ENCODE assay signal across 14 cellular contexts in genomic region chr3:134353171-134353825, GRCh38. TPM values are rescaled to one million over a fixed set of nuclear protein-coding genes. Genes with fewer than 3 reads are reported as not detected.
DNase-seq lines count a peak whose midpoint lies in the region; ATAC-seq and TF ChIP-seq lines count a peak whose summit lies in the region.
"Had no signal": no experiment of that assay in that cellular context is flagged by ENCODE, and none has a peak within 500 bp of the region (broad histone marks: within the 10 kb centered on the region; RNA-seq: fewer than 3 reads in every experiment).

No MANE protein-coding gene starts in this region.

- H4K20me1 ChIP-seq in osteoblast (ENCODE audit: insufficient read depth, low read length): peaks cover 18% of the 10 kb centered on the region

- H3K4me3 ChIP-seq in osteoblast (ENCODE audit: insufficient read depth, low read length): no peak overlapping the region
- no peak overlapping the region for H3K4me3 ChIP-seq in upper lobe of right lung

- DNase-seq in activated effector memory CD4-positive, alpha-beta T cell treated with anti-CD3 and anti-CD28 coated beads, Interleukin-2, amount 50 U/mL, for 16 hours: peak; percentile 56
- no peak for DNase-seq in activated effector memory CD4-positive, alpha-beta T cell treated with Interleukin-2 at 50 U/mL for 16 hours
- DNase-seq in epithelial cell of prostate (ENCODE audit: low read depth, low spot score) (no peak), osteoblast (ENCODE audit: insufficient read length, low spot score, missing footprints) (peak; percentile 44), upper lobe of right lung (peak; percentile 37)
- DNase-seq: activated CD8-positive, alpha-beta T cell treated with anti-CD3 and anti-CD28 coated beads, Interleukin-2, amount 10 ng/mL, durations not matched to agents 7 days and 5 days; cortex of kidney; stimulated activated CD4-positive, alpha-beta T cell treated with anti-CD3 and anti-CD28 coated beads, Interleukin-4, amount 100 ng/mL, for 24 hours; stimulated activated naive CD8-positive, alpha-beta T cell treated with anti-CD3 and anti-CD28 coated beads, Interleukin-15, Interleukin-2, amounts not matched to agents 100 U/mL and 50 U/mL, for 24 hours had no signal

- H3K27ac ChIP-seq in epithelial cell of prostate (peak overlapping the region; percentile 99), osteoblast (ENCODE audit: low read depth, low read length) (peak overlapping the region; percentile 35), upper lobe of right lung (peak overlapping the region; percentile 58)
- H3K27ac ChIP-seq: 22Rv1 had no signal

- intact Hi-C loops in upper lobe of right lung (cut with DNase I): no loop called here

- TF ChIP-seq CTCF in osteoblast (IDR thresholded peaks at IDR 0.05; ENCODE audit: extremely low read depth, low read depth, low read length) (no peak), upper lobe of right lung (IDR thresholded peaks at IDR 0.05) (no peak)

- no peak overlapping the region for H3K4me2 ChIP-seq in osteoblast (ENCODE audit: insufficient read depth, low read length)

- H3K4me1 ChIP-seq in osteoblast (ENCODE audit: insufficient read depth, low read length): peaks cover 55% of the 10 kb centered on the region
- peaks cover 77% of the 10 kb centered on the region for H3K4me1 ChIP-seq in upper lobe of right lung

- ATAC-seq in upper lobe of right lung (no peak), HG03039 (IDR thresholded peaks at IDR 0.05; ENCODE audit: unreplicated experiment) (no peak), HG02763 (IDR thresholded peaks at IDR 0.05; ENCODE audit: unreplicated experiment) (no peak), HG03354 (IDR thresholded peaks at IDR 0.05; ENCODE audit: poor library complexity, severe bottlenecking, unreplicated experiment) (no peak)
- ATAC-seq: activated CD8-positive, alpha-beta T cell treated with anti-CD3 and anti-CD28 coated beads, Interleukin-2, amount 10 ng/mL, durations not matched to agents 7 days and 5 days; stimulated activated naive CD8-positive, alpha-beta T cell treated with anti-CD3 and anti-CD28 coated beads, Interleukin-15, Interleukin-2, amounts not matched to agents 100 U/mL and 50 U/mL, for 24 hours had no signal

- H3K79me2 ChIP-seq in osteoblast (ENCODE audit: insufficient read depth, low read length): peaks cover 13% of the 10 kb centered on the region

- H3K9me3 ChIP-seq in osteoblast (ENCODE audit: low read depth, low read length): no peaks in the 10 kb centered on the region
- H3K9me3 ChIP-seq in upper lobe of right lung: no peaks in the 10 kb centered on the region

- peaks cover 46% of the 10 kb centered on the region for H3K36me3 ChIP-seq in osteoblast (ENCODE audit: insufficient read depth, low read length)
- peaks cover 36% of the 10 kb centered on the region for H3K36me3 ChIP-seq in upper lobe of right lung

- no peaks in the 10 kb centered on the region for H3K27me3 ChIP-seq in osteoblast (ENCODE audit: insufficient read depth, low read length)
- H3K27me3 ChIP-seq in upper lobe of right lung: no peaks in the 10 kb centered on the region

- no peak overlapping the region for H2AFZ ChIP-seq in osteoblast (ENCODE audit: low read length)

RNA-seq across cellular contexts. Expression of gene AMOTL2, which starts 20.9 kb away (rescaled TPM):
- total RNA-seq in osteoblast (205 and 300 TPM in 2 replicates), upper lobe of right lung (119 TPM)
- total RNA-seq: activated CD8-positive, alpha-beta T cell treated with anti-CD3 and anti-CD28 coated beads, Interleukin-2, amount 10 ng/mL, durations not matched to agents 7 days and 5 days; T-helper 1 cell treated with Interleukin-12 subunit alpha and Interleukin-12 subunit beta and Interleukin-4 antibody, amounts not matched to agents 30 ng/mL and 1 ng/mL, for 36 hours had no signal

Comparison
In these comparisons a context has a peak if more than half of its experiments do, and no peak if none do; other contexts are left out.
1. DNase-seq: peak in activated effector memory CD4-positive, alpha-beta T cell treated with anti-CD3 and anti-CD28 coated beads, Interleukin-2, amount 50 U/mL, for 16 hours (single experiment), osteoblast (single experiment) and upper lobe of right lung (single experiment); none in activated effector memory CD4-positive, alpha-beta T cell treated with Interleukin-2 at 50 U/mL for 16 hours (single experiment) and epithelial cell of prostate (single experiment).
2. H3K27ac ChIP-seq: peak in every context shown above with its lines; median percentile 99 in epithelial cell of prostate; 58 in upper lobe of right lung; 35 in osteoblast.